Comparison of ENCODE assay signal across 1 cellular context in the genomic region with DNA sequence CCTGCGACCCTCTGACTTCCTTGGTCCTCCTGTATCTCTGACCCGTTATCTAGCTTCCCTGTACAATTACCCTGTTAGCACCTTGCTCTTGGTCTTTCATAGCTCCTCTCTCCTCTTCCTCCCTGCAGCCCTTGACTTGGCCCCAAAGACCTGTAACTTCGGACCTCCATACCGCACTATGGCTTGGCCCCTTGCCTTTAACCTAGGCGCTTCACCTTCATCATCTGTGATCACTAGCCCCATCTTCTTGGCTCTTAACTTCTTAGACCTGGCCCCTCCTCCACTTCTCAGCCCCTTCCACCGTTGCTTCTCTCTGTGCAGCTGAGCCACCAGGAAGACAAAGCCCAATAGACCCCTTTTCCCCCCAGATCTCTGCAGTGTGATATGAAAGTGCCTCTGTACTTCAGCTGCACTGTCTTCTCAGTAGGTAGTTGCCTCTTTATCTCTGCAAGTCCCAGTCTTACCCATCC.
TF ChIP-seq lines count a peak whose summit lies in the region.

No MANE protein-coding gene starts in this region.

TF ChIP-seq in GM23338, 12 proteins besides CTCF, POLR2A, EP300 and RAD21 (continued from another document):
- TF ChIP-seq, protein P1, sequence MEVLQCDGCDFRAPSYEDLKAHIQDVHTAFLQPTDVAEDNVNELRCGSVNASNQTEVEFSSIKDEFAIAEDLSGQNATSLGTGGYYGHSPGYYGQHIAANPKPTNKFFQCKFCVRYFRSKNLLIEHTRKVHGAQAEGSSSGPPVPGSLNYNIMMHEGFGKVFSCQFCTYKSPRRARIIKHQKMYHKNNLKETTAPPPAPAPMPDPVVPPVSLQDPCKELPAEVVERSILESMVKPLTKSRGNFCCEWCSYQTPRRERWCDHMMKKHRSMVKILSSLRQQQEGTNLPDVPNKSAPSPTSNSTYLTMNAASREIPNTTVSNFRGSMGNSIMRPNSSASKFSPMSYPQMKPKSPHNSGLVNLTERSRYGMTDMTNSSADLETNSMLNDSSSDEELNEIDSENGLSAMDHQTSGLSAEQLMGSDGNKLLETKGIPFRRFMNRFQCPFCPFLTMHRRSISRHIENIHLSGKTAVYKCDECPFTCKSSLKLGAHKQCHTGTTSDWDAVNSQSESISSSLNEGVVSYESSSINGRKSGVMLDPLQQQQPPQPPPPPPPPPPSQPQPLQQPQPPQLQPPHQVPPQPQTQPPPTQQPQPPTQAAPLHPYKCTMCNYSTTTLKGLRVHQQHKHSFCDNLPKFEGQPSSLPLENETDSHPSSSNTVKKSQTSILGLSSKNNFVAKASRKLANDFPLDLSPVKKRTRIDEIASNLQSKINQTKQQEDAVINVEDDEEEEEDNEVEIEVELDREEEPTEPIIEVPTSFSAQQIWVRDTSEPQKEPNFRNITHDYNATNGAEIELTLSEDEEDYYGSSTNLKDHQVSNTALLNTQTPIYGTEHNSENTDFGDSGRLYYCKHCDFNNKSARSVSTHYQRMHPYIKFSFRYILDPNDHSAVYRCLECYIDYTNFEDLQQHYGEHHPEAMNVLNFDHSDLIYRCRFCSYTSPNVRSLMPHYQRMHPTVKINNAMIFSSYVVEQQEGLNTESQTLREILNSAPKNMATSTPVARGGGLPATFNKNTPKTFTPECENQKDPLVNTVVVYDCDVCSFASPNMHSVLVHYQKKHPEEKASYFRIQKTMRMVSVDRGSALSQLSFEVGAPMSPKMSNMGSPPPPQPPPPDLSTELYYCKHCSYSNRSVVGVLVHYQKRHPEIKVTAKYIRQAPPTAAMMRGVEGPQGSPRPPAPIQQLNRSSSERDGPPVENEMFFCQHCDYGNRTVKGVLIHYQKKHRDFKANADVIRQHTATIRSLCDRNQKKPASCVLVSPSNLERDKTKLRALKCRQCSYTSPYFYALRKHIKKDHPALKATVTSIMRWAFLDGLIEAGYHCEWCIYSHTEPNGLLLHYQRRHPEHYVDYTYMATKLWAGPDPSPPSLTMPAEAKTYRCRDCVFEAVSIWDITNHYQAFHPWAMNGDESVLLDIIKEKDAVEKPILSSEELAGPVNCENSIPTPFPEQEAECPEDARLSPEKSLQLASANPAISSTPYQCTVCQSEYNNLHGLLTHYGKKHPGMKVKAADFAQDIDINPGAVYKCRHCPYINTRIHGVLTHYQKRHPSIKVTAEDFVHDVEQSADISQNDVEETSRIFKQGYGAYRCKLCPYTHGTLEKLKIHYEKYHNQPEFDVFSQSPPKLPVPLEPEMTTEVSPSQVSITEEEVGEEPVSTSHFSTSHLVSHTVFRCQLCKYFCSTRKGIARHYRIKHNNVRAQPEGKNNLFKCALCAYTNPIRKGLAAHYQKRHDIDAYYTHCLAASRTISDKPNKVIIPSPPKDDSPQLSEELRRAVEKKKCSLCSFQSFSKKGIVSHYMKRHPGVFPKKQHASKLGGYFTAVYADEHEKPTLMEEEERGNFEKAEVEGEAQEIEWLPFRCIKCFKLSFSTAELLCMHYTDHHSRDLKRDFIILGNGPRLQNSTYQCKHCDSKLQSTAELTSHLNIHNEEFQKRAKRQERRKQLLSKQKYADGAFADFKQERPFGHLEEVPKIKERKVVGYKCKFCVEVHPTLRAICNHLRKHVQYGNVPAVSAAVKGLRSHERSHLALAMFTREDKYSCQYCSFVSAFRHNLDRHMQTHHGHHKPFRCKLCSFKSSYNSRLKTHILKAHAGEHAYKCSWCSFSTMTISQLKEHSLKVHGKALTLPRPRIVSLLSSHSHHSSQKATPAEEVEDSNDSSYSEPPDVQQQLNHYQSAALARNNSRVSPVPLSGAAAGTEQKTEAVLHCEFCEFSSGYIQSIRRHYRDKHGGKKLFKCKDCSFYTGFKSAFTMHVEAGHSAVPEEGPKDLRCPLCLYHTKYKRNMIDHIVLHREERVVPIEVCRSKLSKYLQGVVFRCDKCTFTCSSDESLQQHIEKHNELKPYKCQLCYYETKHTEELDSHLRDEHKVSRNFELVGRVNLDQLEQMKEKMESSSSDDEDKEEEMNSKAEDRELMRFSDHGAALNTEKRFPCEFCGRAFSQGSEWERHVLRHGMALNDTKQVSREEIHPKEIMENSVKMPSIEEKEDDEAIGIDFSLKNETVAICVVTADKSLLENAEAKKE (CRISPR knock-in tag; IDR thresholded peaks at IDR 0.05): no peak
- TF ChIP-seq POLR2AphosphoS5 (IDR thresholded peaks at IDR 0.05; ENCODE audit: low read depth): no peak
- TF ChIP-seq ZNF114 (CRISPR knock-in tag; IDR thresholded peaks at IDR 0.05): no peak
- TF ChIP-seq, protein P2, sequence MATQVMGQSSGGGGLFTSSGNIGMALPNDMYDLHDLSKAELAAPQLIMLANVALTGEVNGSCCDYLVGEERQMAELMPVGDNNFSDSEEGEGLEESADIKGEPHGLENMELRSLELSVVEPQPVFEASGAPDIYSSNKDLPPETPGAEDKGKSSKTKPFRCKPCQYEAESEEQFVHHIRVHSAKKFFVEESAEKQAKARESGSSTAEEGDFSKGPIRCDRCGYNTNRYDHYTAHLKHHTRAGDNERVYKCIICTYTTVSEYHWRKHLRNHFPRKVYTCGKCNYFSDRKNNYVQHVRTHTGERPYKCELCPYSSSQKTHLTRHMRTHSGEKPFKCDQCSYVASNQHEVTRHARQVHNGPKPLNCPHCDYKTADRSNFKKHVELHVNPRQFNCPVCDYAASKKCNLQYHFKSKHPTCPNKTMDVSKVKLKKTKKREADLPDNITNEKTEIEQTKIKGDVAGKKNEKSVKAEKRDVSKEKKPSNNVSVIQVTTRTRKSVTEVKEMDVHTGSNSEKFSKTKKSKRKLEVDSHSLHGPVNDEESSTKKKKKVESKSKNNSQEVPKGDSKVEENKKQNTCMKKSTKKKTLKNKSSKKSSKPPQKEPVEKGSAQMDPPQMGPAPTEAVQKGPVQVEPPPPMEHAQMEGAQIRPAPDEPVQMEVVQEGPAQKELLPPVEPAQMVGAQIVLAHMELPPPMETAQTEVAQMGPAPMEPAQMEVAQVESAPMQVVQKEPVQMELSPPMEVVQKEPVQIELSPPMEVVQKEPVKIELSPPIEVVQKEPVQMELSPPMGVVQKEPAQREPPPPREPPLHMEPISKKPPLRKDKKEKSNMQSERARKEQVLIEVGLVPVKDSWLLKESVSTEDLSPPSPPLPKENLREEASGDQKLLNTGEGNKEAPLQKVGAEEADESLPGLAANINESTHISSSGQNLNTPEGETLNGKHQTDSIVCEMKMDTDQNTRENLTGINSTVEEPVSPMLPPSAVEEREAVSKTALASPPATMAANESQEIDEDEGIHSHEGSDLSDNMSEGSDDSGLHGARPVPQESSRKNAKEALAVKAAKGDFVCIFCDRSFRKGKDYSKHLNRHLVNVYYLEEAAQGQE (IDR thresholded peaks at IDR 0.05; ENCODE audit: unreplicated experiment): no peak
- TF ChIP-seq STAT1 (IDR thresholded peaks at IDR 0.05; ENCODE audit: unreplicated experiment): no peak
- TF ChIP-seq NANOG (IDR thresholded peaks at IDR 0.05; ENCODE audit: borderline replicate concordance): no peak
- TF ChIP-seq EZH2phosphoT487 (IDR thresholded peaks at IDR 0.05; ENCODE audit: unreplicated experiment): no peak
- no peak for TF ChIP-seq EZH2 (IDR thresholded peaks at IDR 0.05; ENCODE audit: low read depth, unreplicated experiment)
- TF ChIP-seq CREB1 (CRISPR knock-in tag; IDR thresholded peaks at IDR 0.05; ENCODE audit: low read depth): no peak
